ENCODE assay signal across 8 cellular contexts in genomic region chr11:85627332-85627997, GRCh38. TPM values are rescaled to one million over a fixed set of nuclear protein-coding genes. Genes with fewer than 3 reads are reported as not detected.
DNase-seq lines count a peak whose midpoint lies in the region; TF ChIP-seq lines count a peak whose summit lies in the region.

DLG2 (minus strand) TSS chr11:85627344.

- intact Hi-C loops in Calu3 (cut with micrococcal nuclease; ENCODE audit: unreplicated experiment) (no loop called here), spleen (cut with DNase I; ENCODE audit: low total_unique reads) (no loop called here)

- WGBS in spleen, 5 donors = 0 to 4% (median 1%) methylated on average over 23 of the region's 23 CpGs

- H3K36me3 Mint-ChIP-seq in Calu3 (ENCODE audit: insufficient read depth, unreplicated experiment) = peaks cover 27% of the 10 kb centered on the region

- no peaks in the 10 kb centered on the region for H3K27me3 Mint-ChIP-seq in Calu3 (ENCODE audit: unreplicated experiment)

- CTCF ChIA-PET in Calu3 (lab: Charles Lee) = interaction anchor here (0.8 kb wide), 1 partner anchor 14 kb away, joined by 3 read pairs; no protein-coding TSS in a partner anchor

- H3K9me3 ChIP-seq in spleen = no peaks in the 10 kb centered on the region

- DNase-seq in Calu3 (no peak), H7 (no peak), RPMI8226 (peak; percentile 35), cerebellar nuclear complex (lab: John Stamatoyannopoulos, UW) (peak; percentile 3 to 47), kidney epithelial cell (ENCODE audit: low read depth) (no peak), spleen (no peak), GM13977 (ENCODE audit: low spot score) (no peak)
- no peak for DNase-seq in activated CD4-positive, CD25-positive, alpha-beta regulatory T cell treated with anti-CD3 and anti-CD28 coated beads, Interleukin-2, amount 50 U/mL, for 72 hours

- BruUV-seq in Calu3 (replicated peaks; lab: Mats Ljungman, UMichigan) = TSS peak; percentile 37

- TF ChIP-seq CTCF in Calu3 (IDR thresholded peaks at IDR 0.05; ENCODE audit: unreplicated experiment) (no peak), kidney epithelial cell (IDR thresholded peaks at IDR 0.05; ENCODE audit: insufficient read depth, low read length, poor library complexity, severe bottlenecking) (no peak), spleen (IDR thresholded peaks at IDR 0.05 in 8 of 11, conservative IDR thresholded peaks at IDR 0.05 in 3 of 11) (no peak), GM13977 (IDR thresholded peaks at IDR 0.05; ENCODE audit: extremely low read depth, insufficient read depth, missing control alignments) (no peak)

- H3K36me3 ChIP-seq in H7 (replicated peaks; ENCODE audit: control insufficient read depth, insufficient read depth, low read length) (peaks cover 2% of the 10 kb centered on the region), kidney epithelial cell (ENCODE audit: control insufficient read depth, insufficient read depth, low read length) (no peaks in the 10 kb centered on the region), spleen (peaks cover 0 to 23% (median 9%) of the 10 kb centered on the region in 6 donors)

- in situ Hi-C loops in GM13977 (cut with MboI; ENCODE audit: low pct_unique_long_range_greater_than_20kb, low sequenced_read_pairs, unreplicated experiment) = no loop called here

- H3K27ac Mint-ChIP-seq in Calu3 (ENCODE audit: unreplicated experiment) = peak within 1 kb of the TSS; percentile 43

- H3K4me3 Mint-ChIP-seq in Calu3 (ENCODE audit: low read depth, unreplicated experiment) = peak within 1 kb of the TSS; percentile 96

- no peak for TF ChIP-seq POLR2A in spleen (IDR thresholded peaks at IDR 0.05)

- peaks cover 5 to 57% (median 33%) of the 10 kb centered on the region in 6 donors for H3K4me1 ChIP-seq in spleen

- no peaks in the 10 kb centered on the region for H3K9me3 Mint-ChIP-seq in Calu3 (ENCODE audit: low read depth, unreplicated experiment)

- H3K4me3 ChIP-seq in H7 (ENCODE audit: insufficient read depth, low read depth, low read length) (peak within 1 kb of the TSS; percentile 81), kidney epithelial cell (ENCODE audit: low read depth, low read length) (peak within 1 kb of the TSS; percentile 60), spleen (peak within 1 kb of the TSS; percentile 70 to 93 (median 79))

- H3K27me3 ChIP-seq in H7 (ENCODE audit: control insufficient read depth, insufficient read depth, low read length) (no peaks in the 10 kb centered on the region), kidney epithelial cell (ENCODE audit: control insufficient read depth, insufficient read depth, low read length) (no peaks in the 10 kb centered on the region), spleen (replicated peaks in 1 of 7) (no peaks in the 10 kb centered on the region)

- peak within 1 kb of the TSS; percentile 74 to 95 (median 92) for H3K27ac ChIP-seq in spleen

- peaks cover 16% of the 10 kb centered on the region for H3K4me1 Mint-ChIP-seq in Calu3 (ENCODE audit: low read depth, unreplicated experiment)

RNA-seq across cellular contexts. Expression of gene DLG2, which starts in this region (rescaled TPM):
- total RNA-seq in Calu3 (2022) (0.71 and 0.73 TPM in 2 replicates), kidney epithelial cell (0.75 and 1.8 TPM in 2 replicates), spleen (10 to 100 TPM in 3 of 7 donors, 1 to 10 TPM in 4; 5.8 to 12.7 (median 9.4) TPM)
- 1.8 and 3.3 TPM in 2 replicates for total RNA-seq in H7 (2014; rRNA removed; shearing (Covaris generic))
- under 1 TPM; 0.43 to 0.67 (median 0.50) TPM for polyA plus RNA-seq in spleen

Comparison
In these comparisons a context has a peak if more than half of its experiments do, and no peak if none do; other contexts are left out.
1. DNase-seq: peak in RPMI8226 (single experiment) and cerebellar nuclear complex (2 of 2); none in Calu3 (single experiment), H7 (single experiment), kidney epithelial cell (single experiment), spleen (single experiment), GM13977 (single experiment) and activated CD4-positive, CD25-positive, alpha-beta regulatory T cell treated with anti-CD3 and anti-CD28 coated beads, Interleukin-2, amount 50 U/mL, for 72 hours (single experiment).
2. Peak in every context shown above with its lines, with median percentiles within 50 percentile points of each other: H3K4me3 ChIP-seq.